Comparison of ENCODE assay signal across 9 cellular contexts in the genomic region with DNA sequence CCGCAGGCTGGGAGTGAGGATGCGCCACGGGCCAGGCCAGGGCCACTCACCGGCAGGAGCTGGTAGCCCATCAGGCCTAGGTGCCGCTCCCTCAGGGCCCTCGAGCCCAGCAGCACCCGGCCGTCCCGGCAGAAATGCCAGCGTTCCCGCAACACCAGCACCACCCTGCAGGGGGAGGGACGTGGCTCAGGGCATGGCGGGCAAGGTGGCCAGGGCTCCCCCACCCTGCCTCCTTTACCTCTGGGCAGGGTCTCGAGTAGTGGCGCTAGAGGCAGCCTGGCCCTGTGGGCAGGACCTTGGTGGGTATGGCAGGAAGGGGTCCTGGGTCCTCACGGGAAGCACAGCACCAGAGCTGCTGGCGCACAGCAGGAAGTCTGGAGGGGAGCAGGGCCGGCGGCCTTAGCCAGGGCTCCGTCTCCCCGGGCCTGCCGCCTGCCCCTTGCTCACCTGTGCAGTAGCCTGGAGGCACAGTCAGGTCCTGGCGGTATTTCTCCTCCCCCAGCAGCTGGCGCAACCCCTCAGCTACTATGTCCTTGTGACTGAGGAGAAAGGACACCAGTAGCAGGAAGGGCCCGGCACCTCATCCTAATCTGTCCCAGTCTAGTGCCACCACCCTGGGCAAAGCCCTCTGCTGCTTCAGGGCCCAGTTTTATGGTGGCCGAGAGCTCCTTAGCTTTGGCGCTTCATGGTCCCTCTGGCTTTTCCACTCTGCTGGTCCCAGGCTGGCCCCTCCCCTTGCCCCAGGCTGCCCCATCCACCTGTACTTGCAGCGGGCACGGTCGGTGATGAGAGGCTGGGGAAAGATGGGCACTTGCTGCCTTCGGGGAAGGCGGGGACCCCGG. TPM values are rescaled to one million over a fixed set of nuclear protein-coding genes. Genes with fewer than 3 reads are reported as not detected.
A peak's percentile ranks its signal among the peaks of the same experiment; 100 is the strongest.
DNase-seq lines count a peak whose midpoint lies in the region; ATAC-seq and TF ChIP-seq lines count a peak whose summit lies in the region.
"Had no signal": no experiment of that assay in that cellular context is flagged by ENCODE, and none has a peak within 500 bp of the region (broad histone marks: within the 10 kb centered on the region; RNA-seq: fewer than 3 reads in every experiment).

No MANE protein-coding gene starts in this region.

- H3K9me3 Mint-ChIP-seq in glutamatergic neuron (ENCODE audit: unreplicated experiment) = peaks cover 3% of the 10 kb centered on the region
- no peaks in the 10 kb centered on the region for H3K9me3 Mint-ChIP-seq in CD8-positive, alpha-beta memory T cell
- H3K9me3 Mint-ChIP-seq: activated T-cell treated with anti-CD3 and anti-CD28 coated beads, Interleukin-2, amount 50 U/mL, for 4 hours had no signal

- no peak overlapping the region for H3K4me3 Mint-ChIP-seq in glutamatergic neuron (ENCODE audit: unreplicated experiment)
- peak overlapping the region in 1 of 7 donors; percentile 36 for H3K4me3 Mint-ChIP-seq in CD8-positive, alpha-beta memory T cell

- CTCF ChIA-PET in RWPE1 (lab: Yijun Ruan, JAX) = interaction anchor here (0.5 to 1.1 kb wide), 3 partner anchors 33 to 114 kb away, joined by 3 read pairs; no protein-coding TSS in a partner anchor
- CTCF ChIA-PET in CD8-positive, alpha-beta memory T cell (lab: Charles Lee) = interaction anchor here (0.6 to 1.3 kb wide), 2 partner anchors 19 to 49 kb away, joined by 3 read pairs; a partner anchor contains a TSS

- H3K4me1 Mint-ChIP-seq in glutamatergic neuron (ENCODE audit: low read depth, unreplicated experiment) = peaks cover 14% of the 10 kb centered on the region
- H3K4me1 Mint-ChIP-seq in CD8-positive, alpha-beta memory T cell = peaks cover 12 to 35% (median 17%) of the 10 kb centered on the region in 3 donors

- H3K4me1 ChIP-seq in CD8-positive, alpha-beta memory T cell (ENCODE audit: insufficient read depth, low read length) = peaks cover 27% of the 10 kb centered on the region

- ATAC-seq in GM21526 (IDR thresholded peaks at IDR 0.05; ENCODE audit: low FRiP score, unreplicated experiment) (no peak), HG03457 (IDR thresholded peaks at IDR 0.05; ENCODE audit: unreplicated experiment) (no peak)
- ATAC-seq: activated T-cell treated with anti-CD3 and anti-CD28 coated beads, Interleukin-2, amount 50 U/mL, for 4 hours had no signal

- peak overlapping the region; percentile 99 for H3K27ac ChIP-seq in RWPE1
- no peak overlapping the region for H3K27ac ChIP-seq in CD8-positive, alpha-beta memory T cell (ENCODE audit: low read depth, low read length)

- no peak overlapping the region for H3K4me3 ChIP-seq in CD8-positive, alpha-beta memory T cell (ENCODE audit: low read length)

- POLR2A ChIA-PET in RWPE1 (lab: Yijun Ruan, JAX; ENCODE audit: low non-redundant PET) = interaction anchor here (1.4 kb wide), 1 partner anchor 9 kb away, joined by 4 read pairs; no protein-coding TSS in a partner anchor
- POLR2A ChIA-PET in CD8-positive, alpha-beta memory T cell (lab: Charles Lee) = interaction anchor here (2.0 kb wide), 1 partner anchor 18 kb away, joined by 6 read pairs; a partner anchor contains a TSS

- H3K36me3 ChIP-seq in CD8-positive, alpha-beta memory T cell (ENCODE audit: insufficient read depth, low read length) = no peaks in the 10 kb centered on the region

- H3K27me3 ChIP-seq in CD8-positive, alpha-beta memory T cell (ENCODE audit: insufficient read depth, low read length, poor library complexity, severe bottlenecking) = no peaks in the 10 kb centered on the region

- no peak overlapping the region for H3K27ac Mint-ChIP-seq in glutamatergic neuron (ENCODE audit: unreplicated experiment)
- H3K27ac Mint-ChIP-seq in CD8-positive, alpha-beta memory T cell = no peak overlapping the region

- no peaks in the 10 kb centered on the region for H3K36me3 Mint-ChIP-seq in glutamatergic neuron (ENCODE audit: unreplicated experiment)
- peaks cover 0 to 49% (median 0%) of the 10 kb centered on the region in 3 donors for H3K36me3 Mint-ChIP-seq in CD8-positive, alpha-beta memory T cell

- no peaks in the 10 kb centered on the region for H3K9me3 ChIP-seq in CD8-positive, alpha-beta memory T cell (ENCODE audit: low read length)

- TF ChIP-seq CTCF in RWPE1 (conservative IDR thresholded peaks at IDR 0.05; ENCODE audit: low read depth) = peak; percentile 15
- peak; percentile 64 for TF ChIP-seq CTCF in glutamatergic neuron (IDR thresholded peaks at IDR 0.05; ENCODE audit: partially characterized antibody, unreplicated experiment)
- no peak for TF ChIP-seq CTCF in GM20000 (IDR thresholded peaks at IDR 0.05; ENCODE audit: extremely low read depth, missing control alignments)

- peak; percentile 45 for DNase-seq in stimulated activated CD4-positive, alpha-beta T cell treated with anti-CD3 and anti-CD28 coated beads, Interleukin-15, amount 100 ng/mL, for 24 hours
- DNase-seq in stimulated activated CD4-positive, alpha-beta T cell treated with anti-CD3 and anti-CD28 coated beads, Interleukin-1b, Interleukin-23, amount 100 ng/mL, for 48 hours = no peak
- DNase-seq in RWPE1 (ENCODE audit: low spot score) = no peak
- DNase-seq in glutamatergic neuron = peak; percentile 68
- DNase-seq in GM20000 (ENCODE audit: low spot score) = no peak
- DNase-seq in CD8-positive, alpha-beta memory T cell = no peak
- DNase-seq: activated T-cell treated with anti-CD3 and anti-CD28 coated beads, Interleukin-2, amount 50 U/mL, for 4 hours had no signal

- peaks cover 7% of the 10 kb centered on the region for H3K27me3 Mint-ChIP-seq in glutamatergic neuron (ENCODE audit: unreplicated experiment)
- H3K27me3 Mint-ChIP-seq in CD8-positive, alpha-beta memory T cell = peaks cover 0 to 2% of the 10 kb centered on the region in 2 donors

RNA-seq across cellular contexts. Expression of a gene that starts 3.5 kb away (rescaled TPM):
- total RNA-seq in glutamatergic neuron (ENCODE audit: unreplicated experiment) = 64.7 TPM
- total RNA-seq in CD8-positive, alpha-beta memory T cell = 10 to 100 TPM; 83.1 to 88.8 TPM
- polyA plus RNA-seq in CD8-positive, alpha-beta memory T cell = 52.0 TPM

RNA-seq across cellular contexts. Expression of a gene that starts 6.2 kb away (rescaled TPM):
- 45.7 TPM for total RNA-seq in glutamatergic neuron (ENCODE audit: unreplicated experiment)
- 10 to 100 TPM; 81.7 to 83.5 TPM for total RNA-seq in CD8-positive, alpha-beta memory T cell
- 69.7 TPM for polyA plus RNA-seq in CD8-positive, alpha-beta memory T cell

RNA-seq across cellular contexts. Expression of a gene that starts 9.2 kb away (rescaled TPM):
- total RNA-seq in glutamatergic neuron (ENCODE audit: unreplicated experiment) = 406 TPM
- total RNA-seq in CD8-positive, alpha-beta memory T cell = 10 to 100 TPM; 39.9 to 40.7 TPM
- 8.0 TPM for polyA plus RNA-seq in CD8-positive, alpha-beta memory T cell

RNA-seq across cellular contexts. Expression of a gene that starts 17.7 kb away (rescaled TPM):
- 99.4 TPM for total RNA-seq in glutamatergic neuron (ENCODE audit: unreplicated experiment)
- 100 to 1,000 TPM; 119 to 121 TPM for total RNA-seq in CD8-positive, alpha-beta memory T cell
- 25.5 TPM for polyA plus RNA-seq in CD8-positive, alpha-beta memory T cell

RNA-seq across cellular contexts. Expression of a gene that starts 19.4 kb away (rescaled TPM):
- 52.9 TPM for total RNA-seq in glutamatergic neuron (ENCODE audit: unreplicated experiment)
- 10 to 100 TPM; 20.5 to 23.2 TPM for total RNA-seq in CD8-positive, alpha-beta memory T cell
- 14.3 TPM for polyA plus RNA-seq in CD8-positive, alpha-beta memory T cell

Comparison
In these comparisons a context has a peak if more than half of its experiments do, and no peak if none do; other contexts are left out.
1. DNase-seq: peak in stimulated activated CD4-positive, alpha-beta T cell treated with anti-CD3 and anti-CD28 coated beads, Interleukin-15, amount 100 ng/mL, for 24 hours (single experiment) and glutamatergic neuron (single experiment); none in stimulated activated CD4-positive, alpha-beta T cell treated with anti-CD3 and anti-CD28 coated beads, Interleukin-1b, Interleukin-23, amount 100 ng/mL, for 48 hours (single experiment), RWPE1 (single experiment), GM20000 (single experiment) and CD8-positive, alpha-beta memory T cell (0 of 5).